12 cellular contexts compared by ENCODE assay signal in the genomic region with DNA sequence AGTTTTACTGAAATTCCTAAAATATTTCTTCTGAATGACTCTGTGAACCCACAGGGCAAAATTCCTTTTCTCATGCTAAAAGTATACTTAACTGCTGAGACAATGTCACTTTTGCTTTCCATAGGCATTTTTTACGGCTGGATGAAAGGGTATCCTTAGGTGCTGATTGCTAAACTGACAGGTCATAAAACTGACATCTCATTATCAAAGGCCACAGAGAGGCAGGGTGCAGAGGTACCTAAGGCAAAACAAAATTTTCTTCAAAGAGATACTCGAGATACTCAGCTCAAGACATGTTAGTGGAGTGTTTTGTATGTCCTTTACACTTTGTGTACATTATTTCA.
A peak's percentile ranks its signal among the peaks of the same experiment; 100 is the strongest.
DNase-seq lines count a peak whose midpoint lies in the region; TF ChIP-seq lines count a peak whose summit lies in the region.
"Had no signal": no experiment of that assay in that cellular context is flagged by ENCODE, and none has a peak within 500 bp of the region (broad histone marks: within the 10 kb centered on the region; RNA-seq: fewer than 3 reads in every experiment).

No MANE protein-coding gene starts in this region.

- H3K9ac ChIP-seq in HUES64 (ENCODE audit: low read depth, low read length) (no peak overlapping the region), mammary epithelial cell (ENCODE audit: insufficient read depth, low read length) (no peak overlapping the region), mesenchymal stem cell (ENCODE audit: low read length) (peak overlapping the region; percentile 69)

- no peaks in the 10 kb centered on the region for H3K79me2 ChIP-seq in mammary epithelial cell (ENCODE audit: insufficient read depth, low read length)

- no peak overlapping the region for H3K14ac ChIP-seq in mesenchymal stem cell (ENCODE audit: low read length in 2 of 2)

- H3K36me3 ChIP-seq in BJ (ENCODE audit: control insufficient read depth, insufficient read depth, low read length) (no peaks in the 10 kb centered on the region), HUES64 (ENCODE audit: insufficient read depth, low read length) (no peaks in the 10 kb centered on the region), mammary epithelial cell (ENCODE audit: insufficient read depth, low read length) (no peaks in the 10 kb centered on the region), mesenchymal stem cell (ENCODE audit: control insufficient read depth in 1 of 2, insufficient read depth in 2 of 2, low read depth in 1 of 2, low read length in 2 of 2) (no peaks in the 10 kb centered on the region)
- H3K36me3 ChIP-seq: esophagus squamous epithelium, vagina had no signal

- H3K4me3 ChIP-seq in BJ (ENCODE audit: low read depth, low read length): no peak overlapping the region
- no peak overlapping the region for H3K4me3 ChIP-seq in HUES64 (ENCODE audit: low read length)
- H3K4me3 ChIP-seq in mammary epithelial cell (replicated peaks in 1 of 3; ENCODE audit: insufficient read depth in 1 of 3, low read depth in 2 of 3, low read length in 3 of 3): peak overlapping the region in 1 of 3 experiments; percentile 2
- peak overlapping the region in 1 of 2 experiments; percentile 36 for H3K4me3 ChIP-seq in mesenchymal stem cell (ENCODE audit: insufficient read depth in 1 of 2, low read depth in 1 of 2, low read length in 2 of 2)
- no peak overlapping the region for H3K4me3 ChIP-seq in lower leg skin (ENCODE audit: low read depth, poor library complexity, severe bottlenecking)
- H3K4me3 ChIP-seq: esophagus squamous epithelium, vagina had no signal

- H3K4me2 ChIP-seq in mammary epithelial cell (ENCODE audit: insufficient read depth, low read depth, low read length): peak overlapping the region; percentile 73
- H3K4me2 ChIP-seq in mesenchymal stem cell (ENCODE audit: low read length, poor library complexity, severe bottlenecking): no peak overlapping the region

- H4K91ac ChIP-seq in mesenchymal stem cell (ENCODE audit: low read length): no peak overlapping the region

- no peak overlapping the region for H2BK5ac ChIP-seq in mesenchymal stem cell (ENCODE audit: low read depth, low read length, poor library complexity, severe bottlenecking)

- POLR2A ChIA-PET in BJ (lab: Charles Lee): no interaction called here

- no peaks in the 10 kb centered on the region for H3K36me3 Mint-ChIP-seq in activated T-helper 2 cell treated with anti-CD3 and anti-CD28 coated beads, Interferon-gamma antibody, Interleukin-2, Interleukin-4, amounts not matched to agents 10 μg/mL and 5 μg/mL and 100 μg/mL, durations not matched to agents 14 hours and 24 hours and 36 hours (ENCODE audit: low read depth)
- H3K36me3 Mint-ChIP-seq: CD4-positive, CD25-positive, alpha-beta regulatory T cell had no signal

- H2AK5ac ChIP-seq in mesenchymal stem cell (ENCODE audit: low read length, severe bottlenecking): no peak overlapping the region

- H2BK120ac ChIP-seq in mesenchymal stem cell (ENCODE audit: low read depth, low read length): no peak overlapping the region

- peak overlapping the region; percentile 64 for H3K27ac ChIP-seq in HUES64 (ENCODE audit: low read depth, low read length)
- H3K27ac ChIP-seq in mammary epithelial cell (ENCODE audit: insufficient read depth, low read depth, low read length): peak overlapping the region; percentile 11
- peak overlapping the region; percentile 88 for H3K27ac ChIP-seq in mesenchymal stem cell (ENCODE audit: low read length, poor library complexity, severe bottlenecking)
- H3K27ac ChIP-seq: esophagus squamous epithelium, vagina had no signal

- TF ChIP-seq POLR2A in lower leg skin (IDR thresholded peaks at IDR 0.05): no peak

- H3K4me1 ChIP-seq in HUES64 (ENCODE audit: insufficient read depth, low read length) (peaks cover 25% of the 10 kb centered on the region), mammary epithelial cell (ENCODE audit: insufficient read depth, low read length) (peaks cover 8% of the 10 kb centered on the region), mesenchymal stem cell (ENCODE audit: control insufficient read depth, insufficient read depth, low read depth, low read length) (peaks cover 1% of the 10 kb centered on the region)
- H3K4me1 ChIP-seq: esophagus squamous epithelium had no signal

- H3K18ac ChIP-seq in mesenchymal stem cell (ENCODE audit: low read depth in 1 of 2, low read length in 2 of 2): peak overlapping the region; percentile 4 to 82

- H3K9me3 ChIP-seq in HUES64 (ENCODE audit: insufficient read depth, low read depth, low read length) (no peaks in the 10 kb centered on the region), mammary epithelial cell (replicated peaks; ENCODE audit: insufficient read depth, low read length) (no peaks in the 10 kb centered on the region), mesenchymal stem cell (ENCODE audit: control insufficient read depth, low read length) (no peaks in the 10 kb centered on the region)
- H3K9me3 ChIP-seq: esophagus squamous epithelium, vagina had no signal

- CTCF ChIA-PET in BJ (lab: Yijun Ruan, JAX): no interaction called here
- CTCF ChIA-PET in mammary epithelial cell (lab: Charles Lee; ENCODE audit: low non-redundant PET): no interaction called here

- WGBS in HUES64: 38% methylated on average over 1 of the region's 2 CpGs
- WGBS in mammary epithelial cell (ENCODE audit: low coverage, missing lambda C conversion rate): 0% methylated on average over 2 of the region's 2 CpGs
- WGBS in mesenchymal stem cell: 0% methylated on average over 1 of the region's 2 CpGs
- WGBS in lower leg skin, 2 donors: 34 to 35% methylated on average over 2 of the region's 2 CpGs

- H3K79me1 ChIP-seq in mesenchymal stem cell (replicated peaks; ENCODE audit: low read length, poor library complexity, severe bottlenecking): no peaks in the 10 kb centered on the region

- H3K23ac ChIP-seq in mesenchymal stem cell (ENCODE audit: low read length in 2 of 2): no peak overlapping the region

- no peak overlapping the region for H3K27ac Mint-ChIP-seq in activated T-helper 2 cell treated with anti-CD3 and anti-CD28 coated beads, Interferon-gamma antibody, Interleukin-2, Interleukin-4, amounts not matched to agents 10 μg/mL and 5 μg/mL and 100 μg/mL, durations not matched to agents 14 hours and 24 hours and 36 hours
- H3K27ac Mint-ChIP-seq: CD4-positive, CD25-positive, alpha-beta regulatory T cell had no signal

- no peak overlapping the region for H3K4me3 Mint-ChIP-seq in activated T-helper 2 cell treated with anti-CD3 and anti-CD28 coated beads, Interferon-gamma antibody, Interleukin-2, Interleukin-4, amounts not matched to agents 10 μg/mL and 5 μg/mL and 100 μg/mL, durations not matched to agents 14 hours and 24 hours and 36 hours (ENCODE audit: low read depth)
- H3K4me3 Mint-ChIP-seq: CD4-positive, CD25-positive, alpha-beta regulatory T cell had no signal

- no peaks in the 10 kb centered on the region for H4K20me1 ChIP-seq in mammary epithelial cell (ENCODE audit: insufficient read depth, low read length)

- no peak overlapping the region for H3K4ac ChIP-seq in mesenchymal stem cell (ENCODE audit: low read depth in 1 of 2, low read length in 2 of 2)

- intact Hi-C loops in mammary epithelial cell (cut with micrococcal nuclease): no loop called here
- intact Hi-C loops in activated T-helper 2 cell treated with anti-CD3 and anti-CD28 coated beads, Interferon-gamma antibody, Interleukin-2, Interleukin-4, amounts not matched to agents 10 μg/mL and 5 μg/mL and 100 μg/mL, durations not matched to agents 14 hours and 24 hours and 36 hours (cut with micrococcal nuclease): no loop called here
- intact Hi-C loops in lower leg skin (cut with DNase I; ENCODE audit: low total_unique reads): no loop called here

- DNase-seq in BJ (ENCODE audit: low read depth): peak; percentile 69
- DNase-seq in mammary epithelial cell: no peak
- DNase-seq in mesenchymal stem cell: peak; percentile 41
- no peak for DNase-seq in KG1 (lab: John Stamatoyannopoulos, UW)
- no peak for DNase-seq in activated T-helper 2 cell treated with anti-CD3 and anti-CD28 coated beads, Interferon-gamma antibody, Interleukin-2, Interleukin-4, amounts not matched to agents 10 μg/mL and 5 μg/mL and 100 μg/mL, durations not matched to agents 14 hours and 24 hours and 36 hours (ENCODE audit: low spot score)
- no peak for DNase-seq in lower leg skin (ENCODE audit: low spot score in 2 of 2)
- no peak for DNase-seq in NCI-H187 (lab: John Stamatoyannopoulos, UW)
- DNase-seq: CD4-positive, CD25-positive, alpha-beta regulatory T cell; esophagus squamous epithelium; NCI-H524 had no signal

- no peak overlapping the region for H4K8ac ChIP-seq in mesenchymal stem cell (ENCODE audit: low read length)

- dilution Hi-C loops in mammary epithelial cell (cut with HindIII; ENCODE audit: low sequenced_read_pairs): no loop called here

- peak overlapping the region in 1 of 2 experiments; percentile 1 for H2BK12ac ChIP-seq in mesenchymal stem cell (ENCODE audit: low read length in 2 of 2)

- in situ Hi-C loops in mammary epithelial cell (cut with MboI; ENCODE audit: low sequenced_read_pairs in 2 of 2): no loop called here

- H3K9me3 Mint-ChIP-seq in activated T-helper 2 cell treated with anti-CD3 and anti-CD28 coated beads, Interferon-gamma antibody, Interleukin-2, Interleukin-4, amounts not matched to agents 10 μg/mL and 5 μg/mL and 100 μg/mL, durations not matched to agents 14 hours and 24 hours and 36 hours: no peaks in the 10 kb centered on the region

- H2AFZ ChIP-seq in mammary epithelial cell (ENCODE audit: low read depth, low read length) (peak overlapping the region; percentile 73), mesenchymal stem cell (ENCODE audit: low read depth, low read length) (no peak overlapping the region)

- H3K4me1 Mint-ChIP-seq in activated T-helper 2 cell treated with anti-CD3 and anti-CD28 coated beads, Interferon-gamma antibody, Interleukin-2, Interleukin-4, amounts not matched to agents 10 μg/mL and 5 μg/mL and 100 μg/mL, durations not matched to agents 14 hours and 24 hours and 36 hours (ENCODE audit: low read depth): no peaks in the 10 kb centered on the region

- H3K27me3 ChIP-seq in BJ (ENCODE audit: control insufficient read depth, insufficient read depth, low read length): no peaks in the 10 kb centered on the region
- H3K27me3 ChIP-seq in HUES64 (ENCODE audit: insufficient read depth, low read length): no peaks in the 10 kb centered on the region
- H3K27me3 ChIP-seq in mammary epithelial cell (ENCODE audit: insufficient read depth, low read length): no peaks in the 10 kb centered on the region
- H3K27me3 ChIP-seq in mesenchymal stem cell (ENCODE audit: control insufficient read depth in 1 of 2, insufficient read depth in 1 of 2, low read length in 2 of 2): no peaks in the 10 kb centered on the region
- H3K27me3 ChIP-seq: esophagus squamous epithelium, vagina had no signal

- BruUV-seq in mammary epithelial cell (replicated peaks; lab: Mats Ljungman, UMichigan): no TSS peak

- H3K27me3 Mint-ChIP-seq in activated T-helper 2 cell treated with anti-CD3 and anti-CD28 coated beads, Interferon-gamma antibody, Interleukin-2, Interleukin-4, amounts not matched to agents 10 μg/mL and 5 μg/mL and 100 μg/mL, durations not matched to agents 14 hours and 24 hours and 36 hours (ENCODE audit: low read depth): no peaks in the 10 kb centered on the region
- H3K27me3 Mint-ChIP-seq: CD4-positive, CD25-positive, alpha-beta regulatory T cell had no signal

- no peak overlapping the region for H2BK15ac ChIP-seq in mesenchymal stem cell (ENCODE audit: low read depth, poor library complexity, severe bottlenecking)

- no peak for TF ChIP-seq CTCF in BJ (IDR thresholded peaks at IDR 0.05; ENCODE audit: insufficient read depth, low read depth, low read length)
- TF ChIP-seq CTCF in mammary epithelial cell (conservative IDR thresholded peaks at IDR 0.05 in 1 of 2, IDR thresholded peaks at IDR 0.05 in 1 of 2; ENCODE audit: extremely low read depth in 1 of 2, insufficient read depth in 1 of 2, low read depth in 1 of 2, low read length in 2 of 2): no peak
- TF ChIP-seq CTCF in lower leg skin (IDR thresholded peaks at IDR 0.05): no peak

Comparison
In these comparisons a context has a peak if more than half of its experiments do, and no peak if none do; other contexts are left out.
1. DNase-seq: peak in BJ (single experiment) and mesenchymal stem cell (single experiment); none in mammary epithelial cell (single experiment), KG1 (single experiment), activated T-helper 2 cell treated with anti-CD3 and anti-CD28 coated beads, Interferon-gamma antibody, Interleukin-2, Interleukin-4, amounts not matched to agents 10 μg/mL and 5 μg/mL and 100 μg/mL, durations not matched to agents 14 hours and 24 hours and 36 hours (single experiment), lower leg skin (0 of 2) and NCI-H187 (0 of 2).
2. H3K27ac ChIP-seq: peak in every context shown above with its lines; median percentile 88 in mesenchymal stem cell; 64 in HUES64; 11 in mammary epithelial cell.